13 cellular contexts compared by ENCODE assay signal in the genomic region with DNA sequence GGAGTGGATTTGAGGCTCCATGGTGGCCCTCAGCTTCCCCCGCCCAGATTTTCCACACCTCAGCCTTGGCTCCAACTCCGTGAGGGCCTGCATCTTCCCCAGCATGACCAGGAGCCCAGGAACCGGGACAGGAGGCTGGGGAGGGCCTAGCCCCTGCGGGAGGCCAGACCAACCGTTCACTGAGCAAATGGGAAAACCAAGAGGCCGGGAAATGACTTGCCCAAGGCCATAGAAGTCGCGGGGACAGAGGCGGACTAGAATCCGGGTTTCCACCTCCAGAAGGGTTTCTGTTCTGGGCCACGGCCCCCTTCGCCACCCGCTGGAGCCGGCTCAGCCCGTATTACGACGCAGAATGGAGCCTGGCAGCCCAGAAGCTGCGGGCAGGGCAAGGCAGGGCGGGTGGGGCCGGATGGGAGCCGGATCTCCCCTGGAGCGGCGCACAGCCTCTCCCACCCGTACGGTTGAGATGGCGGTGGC. TPM values are rescaled to one million over a fixed set of nuclear protein-coding genes. Genes with fewer than 3 reads are reported as not detected.
DNase-seq lines count a peak whose midpoint lies in the region; ATAC-seq and TF ChIP-seq lines count a peak whose summit lies in the region.
"Had no signal": no experiment of that assay in that cellular context is flagged by ENCODE, and none has a peak within 500 bp of the region (broad histone marks: within the 10 kb centered on the region; RNA-seq: fewer than 3 reads in every experiment).

No MANE protein-coding gene starts in this region.

- H3K4me3 ChIP-seq in spleen = peak overlapping the region in 5 of 8 donors; percentile 20 to 59 (median 25)
- no peak overlapping the region for H3K4me3 ChIP-seq in A673 (ENCODE audit: low read depth, low read length, poor library complexity, severe bottlenecking)

- H3K9me3 ChIP-seq in spleen (no peaks in the 10 kb centered on the region), A673 (ENCODE audit: low read depth, low read length, poor library complexity, severe bottlenecking) (no peaks in the 10 kb centered on the region)

- BruUV-seq in A673 (replicated peaks; lab: Mats Ljungman, UMichigan) = no TSS peak

- intact Hi-C loops in left colon (cut with DNase I, micrococcal nuclease) = no loop called here
- intact Hi-C loops in spleen (cut with DNase I; ENCODE audit: low total_unique reads) = no loop called here
- intact Hi-C loops in A673 (cut with micrococcal nuclease; ENCODE audit: unreplicated experiment) = no loop called here

- H3K27me3 ChIP-seq in spleen (replicated peaks in 1 of 7) (peaks cover 15 to 100% (median 83%) of the 10 kb centered on the region in 7 donors), A673 (replicated peaks; ENCODE audit: insufficient read depth, low read depth, low read length, poor library complexity) (peaks cover 46% of the 10 kb centered on the region)

- ATAC-seq in left colon (peak; percentile 19), GM19397 (IDR thresholded peaks at IDR 0.05; ENCODE audit: unreplicated experiment) (no peak)

- CTCF ChIA-PET in A673 (lab: Charles Lee) = interaction anchor here (1.1 kb wide), 1 partner anchor 10 kb away, joined by 3 read pairs; no protein-coding TSS in a partner anchor

- WGBS in spleen, 5 donors = 4 to 15% (median 6%) methylated on average over 18 to 26 of the region's 26 CpGs

- DNase-seq in NCI-H748 (lab: John Stamatoyannopoulos, UW; ENCODE audit: unreplicated experiment) (peak; percentile 50), NCI-H748 treated with DMSO at 0.1 percent for 48 hours (lab: John Stamatoyannopoulos, UW) (no peak), left colon (no peak), spleen (no peak), AG08396 (ENCODE audit: low spot score) (no peak), A673 (ENCODE audit: low spot score) (no peak)
- DNase-seq: DND-41, kidney glomerular epithelial cell had no signal

- TF ChIP-seq CTCF in VCaP (conservative IDR thresholded peaks at IDR 0.05) (no peak), spleen (IDR thresholded peaks at IDR 0.05 in 8 of 11, conservative IDR thresholded peaks at IDR 0.05 in 3 of 11) (no peak), A673 (conservative IDR thresholded peaks at IDR 0.05; ENCODE audit: low read depth, low read length) (no peak)

- POLR2A ChIA-PET in A673 (lab: Charles Lee; ENCODE audit: low non-redundant PET) = no interaction called here

- H3K36me3 ChIP-seq in spleen (no peaks in the 10 kb centered on the region), A673 (ENCODE audit: insufficient read depth, low read length, poor library complexity, severe bottlenecking) (no peaks in the 10 kb centered on the region)

- H3K27ac ChIP-seq in VCaP = peak overlapping the region; percentile 97
- no peak overlapping the region for H3K27ac ChIP-seq in spleen
- H3K27ac ChIP-seq in A673 (ENCODE audit: low read depth, low read length, poor library complexity, severe bottlenecking) = no peak overlapping the region

- no peak for TF ChIP-seq POLR2A in spleen (IDR thresholded peaks at IDR 0.05)

- H3K4me1 ChIP-seq in spleen (peaks cover 22 to 35% (median 30%) of the 10 kb centered on the region in 6 donors), A673 (ENCODE audit: insufficient read depth, low read length, poor library complexity, severe bottlenecking) (peaks cover 15% of the 10 kb centered on the region)

RNA-seq across cellular contexts. Expression of gene CRYBA2, which starts 7.9 kb away (rescaled TPM):
- total RNA-seq in left colon = 1 to 10 TPM; 4.1 to 6.9 TPM
- not detected for total RNA-seq in spleen
- not detected for polyA plus RNA-seq in spleen
- total RNA-seq in A673 (2021) = 1.1 and 1.3 TPM in 2 replicates
- total RNA-seq: dermis microvascular lymphatic vessel endothelial cell, frontal cortex, HT1080 had no signal

RNA-seq across cellular contexts. Expression of gene FEV, which starts 16.2 kb away (rescaled TPM):
- total RNA-seq in left colon (1 to 10 TPM; 3.9 to 4.8 TPM), spleen (not detected), A673 (2021) (8.0 and 12.6 TPM in 2 replicates)
- not detected for polyA plus RNA-seq in spleen
- total RNA-seq: dermis microvascular lymphatic vessel endothelial cell, frontal cortex, HT1080 had no signal

RNA-seq across cellular contexts. Expression of gene CFAP65, which starts 40.2 kb away (rescaled TPM):
- total RNA-seq in left colon (under 1 TPM; 0.39 to 0.76 TPM), spleen (under 1 TPM in 1 of 7 donors, not detected in 6; 0.28 TPM), A673 (2021) (0.13 and 0.83 TPM in 2 replicates)
- polyA plus RNA-seq in spleen = not detected
- total RNA-seq: dermis microvascular lymphatic vessel endothelial cell, HT1080 had no signal

RNA-seq across cellular contexts. Expression of gene CDK5R2, which starts 41.7 kb away (rescaled TPM):
- under 1 TPM; 0.22 to 0.37 TPM for total RNA-seq in left colon
- not detected for total RNA-seq in spleen
- polyA plus RNA-seq in spleen = not detected
- 0.37 and 0.44 TPM in 2 replicates for total RNA-seq in A673 (2021)
- total RNA-seq: dermis microvascular lymphatic vessel endothelial cell had no signal

RNA-seq across cellular contexts. Expression of gene IHH, which starts 59.6 kb away (rescaled TPM):
- total RNA-seq in left colon (10 to 100 TPM; 72.7 to 85.5 TPM), spleen (not detected), A673 (2021) (0.15 TPM in 2 replicates)
- under 1 TPM in 2 of 3 donors, not detected in 1; 0.06 to 0.13 TPM for polyA plus RNA-seq in spleen
- total RNA-seq: HT1080 had no signal
